Comparison of ENCODE assay signal across 2 cellular contexts in genomic region chr2:121133551-121134319, GRCh38.
A peak's percentile ranks its signal among the peaks of the same experiment; 100 is the strongest.
TF ChIP-seq lines count a peak whose summit lies in the region.

No MANE protein-coding gene starts in this region.

TF ChIP-seq in HepG2, 621 proteins besides CTCF, POLR2A, EP300 and RAD21 (continues in another document):
- TF ChIP-seq ARNT (IDR thresholded peaks at IDR 0.05), result 0 out of 2 replicates have a peak, but pooled peaks have one; percentile 23
- peak; percentile 99 for TF ChIP-seq ZKSCAN1 (IDR thresholded peaks at IDR 0.05; ENCODE audit: low read length)
- no peak for TF ChIP-seq TFDP1 (CRISPR knock-in tag; IDR thresholded peaks at IDR 0.05; ENCODE audit: borderline replicate concordance)
- TF ChIP-seq RNF2 (conservative IDR thresholded peaks at IDR 0.05; ENCODE audit: low read depth), result no peak
- no peak for TF ChIP-seq CREB1 (IDR thresholded peaks at IDR 0.05)
- no peak for TF ChIP-seq CREB1 (CRISPR knock-in tag; IDR thresholded peaks at IDR 0.05)
- peak; percentile 19; the same call in 1 of the 2 replicates for TF ChIP-seq FOXA1 (IDR thresholded peaks at IDR 0.05)
- TF ChIP-seq FOXA1 (CRISPR knock-in tag; IDR thresholded peaks at IDR 0.05), result no peak
- peak; percentile 27; the same call in 1 of the 2 replicates for TF ChIP-seq FOXP1 (IDR thresholded peaks at IDR 0.05)
- no peak for TF ChIP-seq FOXP1 (CRISPR knock-in tag; IDR thresholded peaks at IDR 0.05)
- TF ChIP-seq ZNF263 (CRISPR knock-in tag; IDR thresholded peaks at IDR 0.05), result no peak
- no peak for TF ChIP-seq ZBED4 (CRISPR knock-in tag; IDR thresholded peaks at IDR 0.05; ENCODE audit: borderline replicate concordance)
- 0 out of 2 replicates have a peak, but pooled peaks have one; percentile 24 for TF ChIP-seq ZNF646 (CRISPR knock-in tag; IDR thresholded peaks at IDR 0.05)
- peak; percentile 52; the same call in 1 of the 2 replicates for TF ChIP-seq TRIM22 (IDR thresholded peaks at IDR 0.05)

TF ChIP-seq in H1, 55 proteins besides CTCF, POLR2A, EP300 and RAD21:
- TF ChIP-seq POU5F1 (IDR thresholded peaks at IDR 0.05; ENCODE audit: low read depth, low read length), result no peak
- no peak for TF ChIP-seq SAP30 (IDR thresholded peaks at IDR 0.05; ENCODE audit: insufficient read depth, insufficient replicate concordance, low read length)
- TF ChIP-seq KDM1A (IDR thresholded peaks at IDR 0.05; ENCODE audit: borderline replicate concordance, low read length), result no peak
- no peak for TF ChIP-seq MAX (IDR thresholded peaks at IDR 0.05)
- no peak for TF ChIP-seq E2F6 (IDR thresholded peaks at IDR 0.05)
- TF ChIP-seq BCL11A (IDR thresholded peaks at IDR 0.05; ENCODE audit: low read depth in 2 of 2, low read length in 2 of 2), result no peak
TF ChIP-seq in H1: peak in this region for 0.
